8 cellular contexts compared by ENCODE assay signal in the genomic region with DNA sequence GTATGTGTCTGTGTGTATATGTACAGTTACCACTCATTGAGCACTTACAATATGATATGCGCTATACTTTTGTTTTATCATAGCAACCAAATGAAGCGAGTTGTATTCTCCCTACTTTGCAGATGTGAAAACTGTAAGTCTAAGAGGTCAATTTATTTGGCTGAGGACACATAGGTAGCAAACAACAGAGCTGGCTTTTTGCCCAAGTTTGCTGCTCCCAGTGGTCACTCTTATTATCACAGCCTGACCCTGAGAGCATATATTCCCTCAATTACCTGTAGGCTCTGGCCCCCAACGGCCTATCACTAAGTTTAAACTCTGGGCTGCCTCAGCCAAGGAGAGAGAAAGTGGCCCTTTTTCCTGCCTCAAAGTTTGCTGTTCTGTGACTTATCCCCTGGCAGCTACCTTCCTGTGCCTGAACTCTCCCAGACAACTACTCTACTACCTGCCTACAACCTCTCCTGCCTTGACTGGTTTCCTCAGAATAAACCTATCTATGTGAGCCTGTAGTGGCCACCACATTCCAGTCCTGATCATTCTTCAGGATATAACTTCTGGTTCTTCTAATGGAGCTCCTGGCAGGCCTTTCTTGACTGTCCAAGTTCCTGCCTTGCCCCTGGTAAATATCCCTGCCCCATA.
DNase-seq lines count a peak whose midpoint lies in the region; ATAC-seq and TF ChIP-seq lines count a peak whose summit lies in the region.

No MANE protein-coding gene starts in this region.

- no peaks in the 10 kb centered on the region for H4K20me1 ChIP-seq in hepatocyte (ENCODE audit: insufficient read depth, poor library complexity, severe bottlenecking)

- no peak overlapping the region for H3K27ac ChIP-seq in RWPE2 (ENCODE audit: poor library complexity, severe bottlenecking)
- H3K27ac ChIP-seq in hepatocyte: no peak overlapping the region
- H3K27ac ChIP-seq in spleen: no peak overlapping the region

- H3K27me3 ChIP-seq in GM06990 (replicated peaks; ENCODE audit: control insufficient read depth, insufficient read depth, low read length) (no peaks in the 10 kb centered on the region), RWPE2 (ENCODE audit: insufficient read depth, poor library complexity, severe bottlenecking) (no peaks in the 10 kb centered on the region), hepatocyte (no peaks in the 10 kb centered on the region), spleen (replicated peaks in 1 of 7) (no peaks in the 10 kb centered on the region)

- H3K4me1 ChIP-seq in RWPE2 (ENCODE audit: insufficient read depth, poor library complexity, severe bottlenecking): no peaks in the 10 kb centered on the region
- no peaks in the 10 kb centered on the region for H3K4me1 ChIP-seq in hepatocyte (ENCODE audit: insufficient read depth)
- no peaks in the 10 kb centered on the region for H3K4me1 ChIP-seq in spleen

- WGBS in hepatocyte (ENCODE audit: low lambda C conversion rate, missing lambda C conversion rate): 60% methylated on average over 3 of the region's 3 CpGs
- 61 to 78% (median 64%) methylated on average over 3 of the region's 3 CpGs for WGBS in spleen, 5 donors

- H3K9me3 ChIP-seq in RWPE2 (ENCODE audit: severe bottlenecking) (no peaks in the 10 kb centered on the region), hepatocyte (ENCODE audit: low read depth) (no peaks in the 10 kb centered on the region), spleen (peaks cover 0 to 9% (median 2%) of the 10 kb centered on the region in 8 donors)

- DNase-seq in GM06990 (ENCODE audit: extremely low read depth, insufficient read length): no peak
- no peak for DNase-seq in RWPE2 (ENCODE audit: low spot score)
- peak; percentile 45 for DNase-seq in hepatocyte (ENCODE audit: low spot score)
- no peak for DNase-seq in OCI-M2 (lab: John Stamatoyannopoulos, UW; ENCODE audit: unreplicated experiment)
- no peak for DNase-seq in spleen
- DNase-seq in NCI-H146 (lab: John Stamatoyannopoulos, UW): no peak

- H3K36me3 ChIP-seq in GM06990 (ENCODE audit: control insufficient read depth, insufficient read depth, low read length) (no peaks in the 10 kb centered on the region), RWPE2 (ENCODE audit: low read depth) (no peaks in the 10 kb centered on the region), hepatocyte (replicated peaks; ENCODE audit: insufficient read depth, low read depth) (no peaks in the 10 kb centered on the region), spleen (no peaks in the 10 kb centered on the region)

- H3K9me2 ChIP-seq in hepatocyte (replicated peaks; ENCODE audit: insufficient read depth): no peaks in the 10 kb centered on the region

- TF ChIP-seq CTCF in GM06990 (IDR thresholded peaks at IDR 0.05; ENCODE audit: insufficient read depth, low read length, poor library complexity, severe bottlenecking) (peak; percentile 65), RWPE2 (IDR thresholded peaks at IDR 0.05; ENCODE audit: poor library complexity, severe bottlenecking) (peak; percentile 75), hepatocyte (IDR thresholded peaks at IDR 0.05; ENCODE audit: poor library complexity) (peak; percentile 37), spleen (IDR thresholded peaks at IDR 0.05 in 8 of 11, conservative IDR thresholded peaks at IDR 0.05 in 3 of 11) (peak in 2 of 11 experiments; percentile 12 to 19)

- ATAC-seq in GM19455 (IDR thresholded peaks at IDR 0.05; ENCODE audit: unreplicated experiment): peak; percentile 97
- peak; percentile 96 for ATAC-seq in HG03280 (IDR thresholded peaks at IDR 0.05; ENCODE audit: unreplicated experiment)
- peak; percentile 59; the same call in 2 of the 3 replicates for ATAC-seq in RWPE2 (ENCODE audit: low read depth)

- no peak overlapping the region for H2AFZ ChIP-seq in hepatocyte

- intact Hi-C loops in spleen (cut with DNase I; ENCODE audit: low total_unique reads): no loop called here

- H3K4me3 ChIP-seq in GM06990 (replicated peaks; ENCODE audit: low read depth, low read length) (no peak overlapping the region), RWPE2 (ENCODE audit: severe bottlenecking) (no peak overlapping the region), hepatocyte (no peak overlapping the region), spleen (no peak overlapping the region)

- TF ChIP-seq POLR2A in spleen (IDR thresholded peaks at IDR 0.05): no peak

- H3K79me2 ChIP-seq in hepatocyte: no peaks in the 10 kb centered on the region

- H3K4me2 ChIP-seq in hepatocyte: no peak overlapping the region
